In the genomic region with DNA sequence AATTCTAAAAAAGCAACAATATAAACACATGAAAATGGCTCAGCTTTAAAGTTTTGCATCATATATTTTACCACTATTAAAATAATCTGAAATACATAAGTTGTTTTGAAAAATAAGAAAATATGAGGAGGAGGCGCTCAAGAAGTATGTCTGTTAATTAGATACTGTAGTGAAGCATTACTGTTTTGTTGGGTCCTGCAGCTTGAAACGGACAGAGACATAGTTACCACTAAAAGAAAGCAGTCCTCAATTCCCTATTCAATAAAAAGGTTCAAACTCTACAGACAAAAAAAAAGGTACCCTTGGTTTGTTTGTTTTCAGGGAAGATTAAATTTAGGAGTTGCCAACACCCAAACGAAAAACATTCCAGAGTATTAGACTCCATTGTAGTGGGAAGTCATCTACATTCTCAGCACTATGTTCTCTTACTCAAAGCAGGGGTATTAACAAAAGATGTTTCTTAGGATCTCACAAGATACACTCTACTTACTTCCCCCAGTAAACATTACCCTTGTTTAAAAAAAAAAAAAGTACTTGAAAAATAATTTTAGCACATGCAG, we compare ENCODE assay signal across 9 cellular contexts. TPM values are rescaled to one million over a fixed set of nuclear protein-coding genes. Genes with fewer than 3 reads are reported as not detected.
DNase-seq lines count a peak whose midpoint lies in the region; ATAC-seq and TF ChIP-seq lines count a peak whose summit lies in the region.
"Had no signal": no experiment of that assay in that cellular context is flagged by ENCODE, and none has a peak within 500 bp of the region (broad histone marks: within the 10 kb centered on the region; RNA-seq: fewer than 3 reads in every experiment).

No MANE protein-coding gene starts in this region.

- no peak overlapping the region for H3K27ac Mint-ChIP-seq in activated CD4-positive, alpha-beta memory T cell treated with anti-CD3 and anti-CD28 coated beads, Interleukin-2, amount 10 ng/mL, durations not matched to agents 7 days and 5 days

- H3K27me3 ChIP-seq in RWPE2 (ENCODE audit: insufficient read depth, poor library complexity, severe bottlenecking): no peaks in the 10 kb centered on the region
- H3K27me3 ChIP-seq in foreskin keratinocyte: no peaks in the 10 kb centered on the region

- H3K9me3 ChIP-seq in RWPE2 (ENCODE audit: severe bottlenecking): no peaks in the 10 kb centered on the region

- H3K9me3 Mint-ChIP-seq in activated CD4-positive, alpha-beta memory T cell treated with anti-CD3 and anti-CD28 coated beads, Interleukin-2, amount 10 ng/mL, durations not matched to agents 7 days and 5 days: no peaks in the 10 kb centered on the region

- H3K27ac ChIP-seq in RWPE2 (ENCODE audit: poor library complexity, severe bottlenecking) (peak overlapping the region; percentile 97), foreskin keratinocyte (peak overlapping the region; percentile 88)

- H3K4me3 ChIP-seq in RWPE2 (ENCODE audit: severe bottlenecking) (peak overlapping the region; percentile 94), skeletal muscle cell (ENCODE audit: low read depth, low read length) (peak overlapping the region; percentile 96)

- TF ChIP-seq CTCF in RWPE2 (IDR thresholded peaks at IDR 0.05; ENCODE audit: poor library complexity, severe bottlenecking) (no peak), foreskin keratinocyte (conservative IDR thresholded peaks at IDR 0.05) (no peak)

- H3K36me3 ChIP-seq in RWPE2 (ENCODE audit: low read depth): peaks cover 21% of the 10 kb centered on the region

- peaks cover 14% of the 10 kb centered on the region for H3K4me1 Mint-ChIP-seq in activated CD4-positive, alpha-beta memory T cell treated with anti-CD3 and anti-CD28 coated beads, Interleukin-2, amount 10 ng/mL, durations not matched to agents 7 days and 5 days

- ATAC-seq in RWPE2 (ENCODE audit: low read depth) (no peak), foreskin keratinocyte (no peak), GM18867 (IDR thresholded peaks at IDR 0.05; ENCODE audit: unreplicated experiment) (no peak)

- POLR2A ChIA-PET in activated CD4-positive, alpha-beta memory T cell treated with anti-CD3 and anti-CD28 coated beads, Interleukin-2, amount 10 ng/mL, durations not matched to agents 7 days and 5 days (lab: Charles Lee): no interaction called here

- H3K27me3 Mint-ChIP-seq in activated CD4-positive, alpha-beta memory T cell treated with anti-CD3 and anti-CD28 coated beads, Interleukin-2, amount 10 ng/mL, durations not matched to agents 7 days and 5 days: peaks cover 47% of the 10 kb centered on the region

- DNase-seq in DMS 273 (lab: John Stamatoyannopoulos, UW; ENCODE audit: unreplicated experiment): peak; percentile 7
- no peak for DNase-seq in DMS 273 treated with DMSO at 0.1 percent for 48 hours (lab: John Stamatoyannopoulos, UW)
- no peak for DNase-seq in RWPE2 (ENCODE audit: low spot score)
- peak in 1 of 2 donors; percentile 34 for DNase-seq in foreskin keratinocyte
- no peak for DNase-seq in skeletal muscle cell (ENCODE audit: low read depth)
- no peak for DNase-seq in NCI-H1092 treated with DMSO at 0.1 percent for 48 hours (lab: John Stamatoyannopoulos, UW)
- no peak for DNase-seq in activated CD4-positive, alpha-beta memory T cell treated with anti-CD3 and anti-CD28 coated beads, Interleukin-2, amount 10 ng/mL, durations not matched to agents 7 days and 5 days
- DNase-seq: stimulated activated naive CD4-positive, alpha-beta T cell had no signal

- H3K4me1 ChIP-seq in RWPE2 (ENCODE audit: insufficient read depth, poor library complexity, severe bottlenecking): peaks cover 36% of the 10 kb centered on the region
- H3K4me1 ChIP-seq in foreskin keratinocyte: peaks cover 28% of the 10 kb centered on the region

- CTCF ChIA-PET in activated CD4-positive, alpha-beta memory T cell treated with anti-CD3 and anti-CD28 coated beads, Interleukin-2, amount 10 ng/mL, durations not matched to agents 7 days and 5 days (lab: Charles Lee): interaction anchor here (0.6 kb wide), 1 partner anchor 574 kb away, joined by 3 read pairs; no protein-coding TSS in a partner anchor

- H3K4me3 Mint-ChIP-seq in activated CD4-positive, alpha-beta memory T cell treated with anti-CD3 and anti-CD28 coated beads, Interleukin-2, amount 10 ng/mL, durations not matched to agents 7 days and 5 days: no peak overlapping the region

- H3K36me3 Mint-ChIP-seq in activated CD4-positive, alpha-beta memory T cell treated with anti-CD3 and anti-CD28 coated beads, Interleukin-2, amount 10 ng/mL, durations not matched to agents 7 days and 5 days (ENCODE audit: low read depth): no peaks in the 10 kb centered on the region

RNA-seq across cellular contexts. Expression of gene PAWR, which starts 3.0 kb away (rescaled TPM):
- 51.6 and 51.9 TPM in 2 replicates for total RNA-seq in foreskin keratinocyte
- polyA plus RNA-seq in foreskin keratinocyte: 24.9 and 28.6 TPM in 2 replicates
- 1 to 10 TPM; 1.0 to 3.3 TPM for total RNA-seq in activated CD4-positive, alpha-beta memory T cell treated with anti-CD3 and anti-CD28 coated beads, Interleukin-2, amount 10 ng/mL, durations not matched to agents 7 days and 5 days

Comparison
In these comparisons a context has a peak if more than half of its experiments do, and no peak if none do; other contexts are left out.
1. RNA of gene PAWR, which starts 3.0 kb away (total RNA-seq): 51.6 to 51.9 TPM in foreskin keratinocyte; 1.0 to 3.3 TPM in activated CD4-positive, alpha-beta memory T cell treated with anti-CD3 and anti-CD28 coated beads, Interleukin-2, amount 10 ng/mL, durations not matched to agents 7 days and 5 days; every median in the first group is over 10 times any median in the second.